ENCODE assay signal across 11 cellular contexts in the genomic region with DNA sequence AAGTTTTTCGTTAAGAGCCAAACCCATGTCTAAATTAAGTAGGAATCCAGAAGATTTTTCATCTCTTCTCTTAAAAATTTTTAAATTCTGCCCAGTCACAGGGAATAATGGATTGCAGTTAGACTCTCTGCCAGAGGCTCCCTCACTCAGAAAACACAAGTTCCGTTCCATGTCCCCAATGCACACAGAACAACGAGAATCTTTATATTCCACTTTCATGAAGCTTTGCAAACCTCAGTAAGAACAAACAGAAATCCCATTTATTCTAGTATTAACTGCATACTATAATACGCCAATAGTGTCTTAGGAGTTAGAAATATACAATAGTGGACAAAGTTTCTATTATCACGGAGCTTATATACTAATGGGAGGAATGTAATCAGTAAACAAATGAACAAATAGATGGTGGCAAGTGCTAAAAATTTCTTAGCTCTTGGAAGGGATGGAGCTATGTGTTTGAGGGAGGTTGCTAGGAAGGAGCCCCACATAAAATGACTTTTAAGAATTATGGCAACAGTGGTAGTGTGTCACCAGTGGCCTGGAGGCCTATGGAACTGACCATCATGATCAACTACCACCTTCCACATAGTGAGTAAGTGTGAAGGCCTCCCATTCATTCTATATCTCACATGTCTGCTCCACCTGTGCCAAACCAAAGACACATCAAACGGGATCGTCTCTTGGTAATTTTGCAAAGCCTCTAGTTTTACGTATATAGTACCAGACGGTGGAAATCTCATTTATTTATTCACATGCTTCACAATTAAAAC. TPM values are rescaled to one million over a fixed set of nuclear protein-coding genes. Genes with fewer than 3 reads are reported as not detected.
DNase-seq lines count a peak whose midpoint lies in the region; ATAC-seq and TF ChIP-seq lines count a peak whose summit lies in the region.
"Had no signal": no experiment of that assay in that cellular context is flagged by ENCODE, and none has a peak within 500 bp of the region (broad histone marks: within the 10 kb centered on the region; RNA-seq: fewer than 3 reads in every experiment).

No MANE protein-coding gene starts in this region.

- H2AFZ ChIP-seq in SU-DHL-6 (ENCODE audit: low read depth, low read length, severe bottlenecking): no peak overlapping the region

- intact Hi-C loops in activated CD4-positive, alpha-beta T cell treated with anti-CD3 and anti-CD28 coated beads for 36 hours (cut with DNase I, micrococcal nuclease): loop anchor here in 1 of 2 experiments (10.0 kb wide), 1 partner anchor 551 kb away; no protein-coding TSS in a partner anchor
- intact Hi-C loops in spleen (cut with DNase I; ENCODE audit: low total_unique reads): loop anchor here (5.0 kb wide), 1 partner anchor 148 kb away; no protein-coding TSS in a partner anchor

- no peak for DNase-seq in activated CD4-positive, alpha-beta T cell treated with anti-CD3 and anti-CD28 coated beads for 36 hours
- DNase-seq in activated CD4-positive, alpha-beta T cell treated with anti-CD3 and anti-CD28 coated beads, Interleukin-2, amount 50 U/mL, for 48 hours: no peak
- DNase-seq in immature natural killer cell (no peak), spleen (no peak)
- DNase-seq: NCI-H345, ovary, uterus had no signal

- H3K9me3 ChIP-seq in SU-DHL-6 (ENCODE audit: insufficient read depth, low read length): no peaks in the 10 kb centered on the region
- no peaks in the 10 kb centered on the region for H3K9me3 ChIP-seq in spleen
- H3K9me3 ChIP-seq: ovary, uterus had no signal

- H3K4me3 ChIP-seq in SU-DHL-6 (ENCODE audit: insufficient read depth, low read length, poor library complexity, severe bottlenecking): no peak overlapping the region
- H3K4me3 ChIP-seq in spleen: no peak overlapping the region
- H3K4me3 ChIP-seq: ovary, uterus had no signal

- H3K79me2 ChIP-seq in SU-DHL-6 (ENCODE audit: insufficient read depth, low read length): peaks cover 100% of the 10 kb centered on the region

- H3K4me1 ChIP-seq in spleen: peaks cover 65 to 100% (median 98%) of the 10 kb centered on the region in 6 donors

- 73 to 86% (median 81%) methylated on average over 9 of the region's 9 CpGs for WGBS in spleen, 5 donors

- no peaks in the 10 kb centered on the region for H3K27me3 Mint-ChIP-seq in activated CD4-positive, alpha-beta T cell treated with anti-CD3 and anti-CD28 coated beads for 36 hours
- H3K27me3 Mint-ChIP-seq in immature natural killer cell (ENCODE audit: low read depth in 3 of 3): no peaks in the 10 kb centered on the region

- CTCF ChIA-PET in activated CD4-positive, alpha-beta T cell treated with anti-CD3 and anti-CD28 coated beads for 36 hours (lab: Charles Lee): interaction anchor here (0.8 to 4.8 kb wide), 6 partner anchors 10 to 246 kb away, joined by 3 to 57 read pairs (median 12); no protein-coding TSS in a partner anchor

- H3K9me2 ChIP-seq in SU-DHL-6 (replicated peaks; ENCODE audit: insufficient read depth, low read length): no peaks in the 10 kb centered on the region

- POLR2A ChIA-PET in activated CD4-positive, alpha-beta T cell treated with anti-CD3 and anti-CD28 coated beads for 36 hours (lab: Charles Lee): interaction anchor here (1.2 kb wide), 2 partner anchors 205 to 244 kb away, joined by 3 to 4 read pairs; no protein-coding TSS in a partner anchor

- H3K27ac ChIP-seq in SU-DHL-6 (ENCODE audit: low read depth, low read length) (peak overlapping the region; percentile 65; the same call in 1 of the 2 replicates), spleen (peak overlapping the region in 5 of 8 donors; percentile 37 to 75 (median 66))
- H3K27ac ChIP-seq: ovary had no signal

- TF ChIP-seq POLR2A in spleen (IDR thresholded peaks at IDR 0.05): no peak

- H3F3A ChIP-seq in SU-DHL-6 (ENCODE audit: insufficient read depth): peaks cover 39% of the 10 kb centered on the region

- no peaks in the 10 kb centered on the region for H3K9me3 Mint-ChIP-seq in activated CD4-positive, alpha-beta T cell treated with anti-CD3 and anti-CD28 coated beads for 36 hours (ENCODE audit: low read depth)
- H3K9me3 Mint-ChIP-seq in immature natural killer cell: no peaks in the 10 kb centered on the region

- H3K9ac ChIP-seq in SU-DHL-6 (ENCODE audit: low read length): no peak overlapping the region

- H3K36me3 Mint-ChIP-seq in activated CD4-positive, alpha-beta T cell treated with anti-CD3 and anti-CD28 coated beads for 36 hours (ENCODE audit: low read depth): peaks cover 19% of the 10 kb centered on the region
- H3K36me3 Mint-ChIP-seq in immature natural killer cell: no peaks in the 10 kb centered on the region

- no peak for ATAC-seq in activated CD4-positive, alpha-beta T cell treated with anti-CD3 and anti-CD28 coated beads for 36 hours
- ATAC-seq in HG02938 (IDR thresholded peaks at IDR 0.05; ENCODE audit: unreplicated experiment): no peak
- no peak for ATAC-seq in HG03565 (IDR thresholded peaks at IDR 0.05; ENCODE audit: unreplicated experiment)
- ATAC-seq in GM21825 (IDR thresholded peaks at IDR 0.05; ENCODE audit: unreplicated experiment): no peak

- H3K27me3 ChIP-seq in SU-DHL-6 (ENCODE audit: low read length): no peaks in the 10 kb centered on the region
- no peaks in the 10 kb centered on the region for H3K27me3 ChIP-seq in spleen (replicated peaks in 1 of 7)
- H3K27me3 ChIP-seq: ovary, uterus had no signal

- H3K4me3 Mint-ChIP-seq in activated CD4-positive, alpha-beta T cell treated with anti-CD3 and anti-CD28 coated beads for 36 hours: peak overlapping the region; percentile 0
- H3K4me3 Mint-ChIP-seq in immature natural killer cell: peak overlapping the region; percentile 1 to 75 (median 39)

- TF ChIP-seq CTCF in SU-DHL-6 (IDR thresholded peaks at IDR 0.05; ENCODE audit: insufficient read depth, low read length, poor library complexity, severe bottlenecking) (no peak), spleen (IDR thresholded peaks at IDR 0.05 in 8 of 11, conservative IDR thresholded peaks at IDR 0.05 in 3 of 11) (no peak)

- peaks cover 30% of the 10 kb centered on the region for H4K20me1 ChIP-seq in SU-DHL-6 (ENCODE audit: low read depth, low read length)

- peak overlapping the region; percentile 53 for H3K27ac Mint-ChIP-seq in activated CD4-positive, alpha-beta T cell treated with anti-CD3 and anti-CD28 coated beads for 36 hours
- peak overlapping the region; percentile 46 to 82 (median 66) for H3K27ac Mint-ChIP-seq in immature natural killer cell

- peak overlapping the region; percentile 57 for H3K4me2 ChIP-seq in SU-DHL-6 (ENCODE audit: low read depth, low read length, poor library complexity, severe bottlenecking)

- H3K4me1 Mint-ChIP-seq in activated CD4-positive, alpha-beta T cell treated with anti-CD3 and anti-CD28 coated beads for 36 hours: peaks cover 85% of the 10 kb centered on the region
- peaks cover 81 to 99% of the 10 kb centered on the region in 2 donors for H3K4me1 Mint-ChIP-seq in immature natural killer cell

- H3K36me3 ChIP-seq in SU-DHL-6 (ENCODE audit: low read length) (no peaks in the 10 kb centered on the region), spleen (peaks cover 0 to 9% (median 0%) of the 10 kb centered on the region in 6 donors)
- H3K36me3 ChIP-seq: ovary, uterus had no signal

RNA-seq across cellular contexts. Expression of a gene that starts 24.9 kb away (rescaled TPM):
- total RNA-seq in activated CD4-positive, alpha-beta T cell treated with anti-CD3 and anti-CD28 coated beads for 36 hours: 10 to 100 TPM; 63.8 to 88.3 TPM
- polyA plus RNA-seq in immature natural killer cell (10 to 100 TPM; 20.8 to 39.4 (median 22.4) TPM), spleen (10 to 100 TPM; 42.9 to 76.8 (median 55.3) TPM)
- 100 to 1,000 TPM; 220 to 500 (median 354) TPM for total RNA-seq in spleen
